ENCODE assay signal across 8 cellular contexts in the genomic region with DNA sequence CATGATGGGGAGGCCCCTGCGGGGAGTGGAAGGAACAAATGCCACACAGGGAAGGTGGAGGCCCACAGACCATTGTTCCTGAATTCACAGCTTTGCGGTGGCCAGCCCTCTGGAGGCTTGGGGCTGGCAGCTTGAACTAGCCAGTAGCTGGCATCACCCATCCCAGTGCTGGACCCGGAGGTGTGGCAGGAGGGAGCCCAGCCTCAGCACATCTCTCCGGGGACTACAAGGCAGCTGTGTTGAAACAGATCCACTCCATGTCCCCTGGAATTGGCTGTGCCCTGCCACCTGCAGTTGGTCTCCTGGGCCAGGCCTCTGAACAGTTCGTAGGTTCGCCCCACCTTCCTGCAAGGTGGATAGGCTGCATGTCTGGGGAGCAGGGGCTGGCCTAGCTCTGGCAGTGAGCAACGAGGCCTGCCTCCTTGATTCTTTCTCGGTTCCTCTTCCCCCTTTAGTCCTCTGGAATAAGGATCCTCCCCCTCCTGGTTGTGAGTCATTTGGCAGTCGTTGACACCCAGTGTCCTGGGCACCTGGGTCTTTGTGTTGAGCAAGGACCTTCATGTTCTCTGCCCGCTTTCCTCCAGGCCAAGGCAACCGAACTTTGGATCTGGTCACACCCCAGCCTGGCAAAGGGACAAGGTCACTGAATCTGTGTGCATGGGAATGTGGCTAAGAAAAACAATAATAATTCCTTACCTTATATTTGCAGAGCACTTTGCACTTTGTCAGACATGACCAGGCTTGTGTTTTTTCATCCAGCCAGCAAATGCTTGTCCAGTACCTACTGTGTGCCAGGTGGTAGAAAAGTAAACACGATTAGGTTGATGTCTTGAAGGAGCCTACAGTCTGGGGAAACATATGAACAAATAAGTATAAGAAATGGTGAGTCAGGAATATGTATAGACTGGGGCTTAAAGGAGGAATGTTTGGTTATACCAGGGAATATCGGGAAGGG. TPM values are rescaled to one million over a fixed set of nuclear protein-coding genes. Genes with fewer than 3 reads are reported as not detected.
A peak's percentile ranks its signal among the peaks of the same experiment; 100 is the strongest.
DNase-seq lines count a peak whose midpoint lies in the region; ATAC-seq and TF ChIP-seq lines count a peak whose summit lies in the region.

No MANE protein-coding gene starts in this region.

- no peak overlapping the region for H3K4me3 ChIP-seq in mammary epithelial cell (replicated peaks in 1 of 3; ENCODE audit: insufficient read depth in 1 of 3, low read depth in 2 of 3, low read length in 3 of 3)
- H3K4me3 ChIP-seq in mucosa of descending colon, result no peak overlapping the region
- no peak overlapping the region for H3K4me3 ChIP-seq in endodermal cell (ENCODE audit: low read length)

- TF ChIP-seq CTCF in mammary epithelial cell (conservative IDR thresholded peaks at IDR 0.05 in 1 of 2, IDR thresholded peaks at IDR 0.05 in 1 of 2; ENCODE audit: extremely low read depth in 1 of 2, insufficient read depth in 1 of 2, low read depth in 1 of 2, low read length in 2 of 2) (no peak), mucosa of descending colon (IDR thresholded peaks at IDR 0.05) (no peak), endodermal cell (conservative IDR thresholded peaks at IDR 0.05) (no peak)

- no peaks in the 10 kb centered on the region for H3K27me3 Mint-ChIP-seq in endodermal cell (ENCODE audit: insufficient read depth)

- H3K4me3 Mint-ChIP-seq in endodermal cell, result no peak overlapping the region

- H3K4me1 Mint-ChIP-seq in endodermal cell, result no peaks in the 10 kb centered on the region

- peak; percentile 94 for ATAC-seq in mucosa of descending colon

- peaks cover 4% of the 10 kb centered on the region for H3K9me3 Mint-ChIP-seq in endodermal cell

- H3K79me2 ChIP-seq in mammary epithelial cell (ENCODE audit: insufficient read depth, low read length), result peaks cover 9% of the 10 kb centered on the region

- intact Hi-C loops in mammary epithelial cell (cut with micrococcal nuclease), result loop anchor here (1.0 kb wide), 2 partner anchors 15 to 54 kb away; no protein-coding TSS in a partner anchor
- intact Hi-C loops in mucosa of descending colon (cut with DNase I, micrococcal nuclease), result no loop called here

- peak; percentile 68 for DNase-seq in AG20443 (ENCODE audit: low spot score)
- peak; percentile 74 to 79 for DNase-seq in Kasumi-1 (lab: John Stamatoyannopoulos, UW)
- DNase-seq in mammary epithelial cell, result peak; percentile 89
- DNase-seq in mucosa of descending colon, result peak; percentile 86 to 91 (median 88)
- no peak for DNase-seq in G401 (ENCODE audit: low spot score)
- no peak for DNase-seq in epidermal melanocyte (ENCODE audit: insufficient read length, low spot score)
- no peak for DNase-seq in endodermal cell
- no peak for DNase-seq in activated CD4-positive, alpha-beta T cell treated with anti-CD3 and anti-CD28 coated beads, Interleukin-2, amount 50 U/mL, for 48 hours

- in situ Hi-C loops in mammary epithelial cell (cut with MboI; ENCODE audit: low sequenced_read_pairs in 2 of 2) (no loop called here), G401 (cut with HindIII; ENCODE audit: low sequenced_read_pairs) (no loop called here)

- no peak overlapping the region for H3K9ac ChIP-seq in mammary epithelial cell (ENCODE audit: insufficient read depth, low read length)
- H3K9ac ChIP-seq in endodermal cell (ENCODE audit: extremely low read depth, low read length, poor library complexity, severe bottlenecking), result no peak overlapping the region

- H3K4me2 ChIP-seq in mammary epithelial cell (ENCODE audit: insufficient read depth, low read depth, low read length), result peak overlapping the region; percentile 20

- CTCF ChIA-PET in mammary epithelial cell (lab: Charles Lee; ENCODE audit: low non-redundant PET), result no interaction called here

- peaks cover 9% of the 10 kb centered on the region for H3K36me3 Mint-ChIP-seq in endodermal cell (ENCODE audit: low read depth)

- H3K27ac ChIP-seq in mammary epithelial cell (ENCODE audit: insufficient read depth, low read depth, low read length), result peak overlapping the region; percentile 51
- no peak overlapping the region for H3K27ac ChIP-seq in endodermal cell (ENCODE audit: low read depth, low read length)

- 29% methylated on average over 13 of the region's 13 CpGs for WGBS in mammary epithelial cell (ENCODE audit: low coverage, missing lambda C conversion rate)
- 89 to 93% methylated on average over 8 to 13 of the region's 13 CpGs for WGBS in endodermal cell (ENCODE audit: insufficient coverage in 1 of 2, insufficient read length in 1 of 2), 2 experiments

- peaks cover 48% of the 10 kb centered on the region for H3K4me1 ChIP-seq in mammary epithelial cell (ENCODE audit: insufficient read depth, low read length)
- H3K4me1 ChIP-seq in mucosa of descending colon (ENCODE audit: low read depth), result peaks cover 19% of the 10 kb centered on the region
- no peaks in the 10 kb centered on the region for H3K4me1 ChIP-seq in endodermal cell (ENCODE audit: control insufficient read depth, insufficient read depth, low read length)

- H3K9me3 ChIP-seq in mammary epithelial cell (replicated peaks; ENCODE audit: insufficient read depth, low read length) (no peaks in the 10 kb centered on the region), mucosa of descending colon (no peaks in the 10 kb centered on the region), endodermal cell (ENCODE audit: control insufficient read depth, low read length) (no peaks in the 10 kb centered on the region)

- dilution Hi-C loops in mammary epithelial cell (cut with HindIII; ENCODE audit: low sequenced_read_pairs), result no loop called here

- peak overlapping the region; percentile 4 for H2AFZ ChIP-seq in mammary epithelial cell (ENCODE audit: low read depth, low read length)

- no peak overlapping the region for H3K27ac Mint-ChIP-seq in endodermal cell

- no peaks in the 10 kb centered on the region for H3K36me3 ChIP-seq in mammary epithelial cell (ENCODE audit: insufficient read depth, low read length)
- H3K36me3 ChIP-seq in mucosa of descending colon (ENCODE audit: low read depth), result no peaks in the 10 kb centered on the region
- no peaks in the 10 kb centered on the region for H3K36me3 ChIP-seq in endodermal cell (ENCODE audit: control insufficient read depth, insufficient read depth, low read length)

- H3K27me3 ChIP-seq in mammary epithelial cell (ENCODE audit: insufficient read depth, low read length) (no peaks in the 10 kb centered on the region), endodermal cell (ENCODE audit: control insufficient read depth, insufficient read depth, low read length, poor library complexity, severe bottlenecking) (no peaks in the 10 kb centered on the region)

- BruUV-seq in mammary epithelial cell (replicated peaks; lab: Mats Ljungman, UMichigan), result no TSS peak

- H4K20me1 ChIP-seq in mammary epithelial cell (ENCODE audit: insufficient read depth, low read length), result no peaks in the 10 kb centered on the region

RNA-seq across cellular contexts. Expression of gene TTC7A, which starts 29.6 kb away (rescaled TPM):
- 10 to 100 TPM; 26.3 to 32.5 TPM for total RNA-seq in mammary epithelial cell
- 22.8 TPM for polyA plus RNA-seq in mammary epithelial cell
- polyA minus RNA-seq in mammary epithelial cell, result 72.9 TPM
- total RNA-seq in mucosa of descending colon, result 10 to 100 TPM; 26.4 to 36.3 (median 34.5) TPM
- 20.4 and 25.4 TPM in 2 replicates for total RNA-seq in G401 (2014; rRNA removed; shearing (Covaris generic))
- total RNA-seq in endodermal cell, result 10 to 100 TPM; 11.9 to 17.6 TPM
- polyA plus RNA-seq in endodermal cell (2013, experiment 1 of 2), result 9.7 TPM
- polyA plus RNA-seq in endodermal cell (2013, experiment 2 of 2), result 9.9 TPM

RNA-seq across cellular contexts. Expression of gene MCFD2, which starts 55.0 kb away (rescaled TPM):
- total RNA-seq in mammary epithelial cell (10 to 100 TPM; 77.7 to 89.2 TPM), mucosa of descending colon (10 to 100 TPM; 34.7 to 77.3 (median 49.5) TPM), endodermal cell (10 to 100 TPM; 82.4 to 82.9 TPM)
- polyA plus RNA-seq in mammary epithelial cell, result 66.6 TPM
- polyA minus RNA-seq in mammary epithelial cell, result 48.8 TPM
- 100 and 127 TPM in 2 replicates for total RNA-seq in G401 (2014; rRNA removed; shearing (Covaris generic))
- 73.4 TPM for polyA plus RNA-seq in endodermal cell (2013, experiment 1 of 2)
- polyA plus RNA-seq in endodermal cell (2013, experiment 2 of 2), result 71.3 TPM

Comparison
In these comparisons a context has a peak if more than half of its experiments do, and no peak if none do; other contexts are left out.
1. DNase-seq: peak in AG20443 (single experiment), Kasumi-1 (2 of 2), mammary epithelial cell (single experiment) and mucosa of descending colon (3 of 3); none in G401 (single experiment), epidermal melanocyte (single experiment), endodermal cell (single experiment) and activated CD4-positive, alpha-beta T cell treated with anti-CD3 and anti-CD28 coated beads, Interleukin-2, amount 50 U/mL, for 48 hours (0 of 2).